13 cellular contexts compared by ENCODE assay signal in the genomic region with DNA sequence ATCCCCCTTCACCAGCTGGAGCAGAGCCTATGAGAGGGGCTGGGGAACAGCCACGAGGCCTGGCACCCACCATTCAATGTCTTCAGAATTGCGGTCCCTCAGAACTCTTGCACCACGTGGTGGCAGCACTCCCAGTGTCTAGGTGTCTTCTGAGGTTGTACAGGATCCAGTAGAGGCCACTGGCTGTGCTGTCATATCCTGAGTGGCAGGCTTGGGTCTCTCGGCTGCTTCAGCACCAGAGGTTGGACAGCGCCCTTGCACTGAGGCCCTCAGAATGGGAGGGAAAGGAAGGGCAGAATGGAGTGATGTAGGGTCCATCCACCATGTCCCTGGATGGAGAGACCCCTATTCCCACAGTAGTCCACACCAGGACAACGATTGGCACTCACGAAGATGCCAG.
DNase-seq lines count a peak whose midpoint lies in the region; ATAC-seq and TF ChIP-seq lines count a peak whose summit lies in the region.
"Had no signal": no experiment of that assay in that cellular context is flagged by ENCODE, and none has a peak within 500 bp of the region (broad histone marks: within the 10 kb centered on the region; RNA-seq: fewer than 3 reads in every experiment).

No MANE protein-coding gene starts in this region.

- ATAC-seq in GM21576 (IDR thresholded peaks at IDR 0.05; ENCODE audit: unreplicated experiment) (no peak), HG03159 (IDR thresholded peaks at IDR 0.05; ENCODE audit: unreplicated experiment) (no peak), HG03378 (IDR thresholded peaks at IDR 0.05; ENCODE audit: unreplicated experiment) (no peak)
- ATAC-seq: left colon, T-helper 17 cell had no signal

- DNase-seq in stimulated activated CD4-positive, alpha-beta T cell treated with anti-CD3 and anti-CD28 coated beads, Interleukin-1b, Interleukin-23, amount 100 ng/mL, for 48 hours = peak; percentile 14
- DNase-seq in stimulated activated CD4-positive, alpha-beta T cell treated with anti-CD3 and anti-CD28 coated beads, Interleukin-4, amount 100 ng/mL, for 4 hours = no peak
- DNase-seq in LNCaP clone FGC (ENCODE audit: low read depth) = peak; percentile 23
- DNase-seq in activated CD4-positive, alpha-beta T cell treated with anti-CD3 and anti-CD28 coated beads, Interleukin-2, amount 50 U/mL, for 48 hours = peak; percentile 5 to 15
- no peak for DNase-seq in cortex of kidney (lab: John Stamatoyannopoulos, UW)
- DNase-seq: CD4-positive, alpha-beta memory T cell; KG1; left colon; NCI-H524; T-helper 17 cell had no signal

- H3K4me3 ChIP-seq in LNCaP clone FGC (ENCODE audit: low read depth, low read length) = no peak overlapping the region

- TF ChIP-seq CTCF in LNCaP clone FGC (IDR thresholded peaks at IDR 0.05; ENCODE audit: control insufficient read depth, extremely low read depth, insufficient read depth) = peak; percentile 50

Comparison
In these comparisons a context has a peak if more than half of its experiments do, and no peak if none do; other contexts are left out.
1. DNase-seq: peak in stimulated activated CD4-positive, alpha-beta T cell treated with anti-CD3 and anti-CD28 coated beads, Interleukin-1b, Interleukin-23, amount 100 ng/mL, for 48 hours (single experiment), LNCaP clone FGC (single experiment) and activated CD4-positive, alpha-beta T cell treated with anti-CD3 and anti-CD28 coated beads, Interleukin-2, amount 50 U/mL, for 48 hours (2 of 2); none in stimulated activated CD4-positive, alpha-beta T cell treated with anti-CD3 and anti-CD28 coated beads, Interleukin-4, amount 100 ng/mL, for 4 hours (0 of 2) and cortex of kidney (single experiment).